8 cellular contexts compared by ENCODE assay signal in the genomic region with DNA sequence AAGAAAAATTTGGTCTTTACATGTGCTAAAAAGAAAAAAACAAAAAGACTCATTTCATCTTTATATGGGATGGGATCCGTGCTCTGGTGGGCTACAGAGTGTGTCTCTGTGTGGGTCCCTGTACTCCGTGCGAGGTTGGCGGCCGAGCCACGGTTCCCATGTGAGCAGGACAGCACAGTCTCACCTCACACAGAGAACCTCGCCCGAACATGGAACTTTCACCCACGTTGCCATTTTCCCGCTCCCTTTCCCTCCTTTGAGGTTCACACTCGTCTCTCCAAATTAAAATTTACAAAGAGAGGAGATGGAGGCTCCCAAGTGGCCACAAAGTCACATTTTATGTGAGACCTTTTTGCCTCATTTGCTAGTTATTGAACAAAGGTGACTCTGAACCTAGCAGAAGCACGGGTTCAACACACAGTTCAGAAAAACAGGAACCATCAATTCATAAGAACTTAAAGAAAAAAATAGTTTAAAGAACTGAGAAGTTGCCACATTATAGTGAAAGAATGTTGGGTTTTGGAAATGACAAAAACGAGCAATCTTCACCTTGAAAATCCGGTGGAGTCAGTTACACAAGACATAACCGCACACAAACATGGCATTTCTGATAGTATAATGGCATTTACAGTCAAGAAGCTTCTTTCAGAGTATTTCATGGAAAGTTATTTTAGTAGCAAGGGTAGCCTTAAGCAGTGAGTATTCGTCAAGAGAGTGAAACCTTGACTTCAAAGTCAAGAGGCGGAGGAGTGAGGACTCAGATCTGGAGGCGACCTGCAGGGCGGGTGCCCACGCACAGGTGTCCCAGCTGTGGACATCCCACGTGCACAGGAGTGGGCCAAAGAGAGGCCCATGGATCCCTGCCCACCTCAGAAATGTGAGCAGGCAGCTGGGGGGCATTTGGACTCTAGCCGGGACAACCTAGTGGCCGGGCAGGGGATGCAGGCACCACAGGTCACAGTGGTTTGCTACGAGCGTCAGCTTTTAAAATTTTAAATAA.
DNase-seq lines count a peak whose midpoint lies in the region; ATAC-seq and TF ChIP-seq lines count a peak whose summit lies in the region.
"Not testable (repeated sequence)": the region's sequence is repeated elsewhere in the genome, so short reads cannot be mapped to it uniquely, and the experiment has no call there.

No MANE protein-coding gene starts in this region.

- H3K9me3 Mint-ChIP-seq in CD4-positive, CD25-positive, alpha-beta regulatory T cell; activated T-cell treated with anti-CD3 and anti-CD28 coated beads, Interleukin-2, amount 50 U/mL, for 24 hours; dendritic cell treated with granulocyte-macrophage colony-stimulating factor and Interleukin-4, amounts not matched to agents 40 ng/mL and 50 ng/mL, for 4 days: not testable (repeated sequence)

- peak overlapping the region; percentile 70 for H3K9ac ChIP-seq in OCI-LY3 (ENCODE audit: low read length)

- peak; percentile 40 to 46 for ATAC-seq in CD4-positive, CD25-positive, alpha-beta regulatory T cell (ENCODE audit: low read depth in 2 of 2)
- ATAC-seq in GM18517 (IDR thresholded peaks at IDR 0.05; ENCODE audit: unreplicated experiment): peak; percentile 64
- peak; percentile 43 for ATAC-seq in GM21526 (IDR thresholded peaks at IDR 0.05; ENCODE audit: low FRiP score, unreplicated experiment)
- peak; percentile 36 for ATAC-seq in HG03039 (IDR thresholded peaks at IDR 0.05; ENCODE audit: unreplicated experiment)

- H3K27ac ChIP-seq in CD4-positive, CD25-positive, alpha-beta regulatory T cell (ENCODE audit: insufficient read depth, low read length, poor library complexity, severe bottlenecking): peak overlapping the region; percentile 76
- H3K27ac ChIP-seq in OCI-LY3 (ENCODE audit: low read length): peak overlapping the region; percentile 91

- H3K4me3 Mint-ChIP-seq in CD4-positive, CD25-positive, alpha-beta regulatory T cell: peak overlapping the region; percentile 82 to 95 (median 86)
- H3K4me3 Mint-ChIP-seq in activated T-cell treated with anti-CD3 and anti-CD28 coated beads, Interleukin-2, amount 50 U/mL, for 24 hours: peak overlapping the region; percentile 77
- peak overlapping the region; percentile 57 for H3K4me3 Mint-ChIP-seq in dendritic cell treated with granulocyte-macrophage colony-stimulating factor and Interleukin-4, amounts not matched to agents 40 ng/mL and 50 ng/mL, for 4 days

- not testable (repeated sequence) for H3K9me3 ChIP-seq in CD4-positive, CD25-positive, alpha-beta regulatory T cell (ENCODE audit: control insufficient read depth in 2 of 2, low read length in 2 of 2); OCI-LY3 (ENCODE audit: insufficient read depth, low read length)

- peaks cover 30% of the 10 kb centered on the region for H3K4me1 ChIP-seq in CD4-positive, CD25-positive, alpha-beta regulatory T cell (ENCODE audit: control insufficient read depth, insufficient read depth, low read length, poor library complexity, severe bottlenecking)
- H3K4me1 ChIP-seq in OCI-LY3 (ENCODE audit: low read length): peaks cover 74% of the 10 kb centered on the region

- peaks cover 17% of the 10 kb centered on the region for H3K79me2 ChIP-seq in OCI-LY3 (ENCODE audit: low read length)

- peak overlapping the region; percentile 88 for H3K4me2 ChIP-seq in OCI-LY3 (ENCODE audit: low read length)

- not testable (repeated sequence) for H2AFZ ChIP-seq in OCI-LY3 (ENCODE audit: low read depth, low read length)

- peak overlapping the region; percentile 91 to 97 (median 92) for H3K27ac Mint-ChIP-seq in CD4-positive, CD25-positive, alpha-beta regulatory T cell
- peak overlapping the region; percentile 94 for H3K27ac Mint-ChIP-seq in activated T-cell treated with anti-CD3 and anti-CD28 coated beads, Interleukin-2, amount 50 U/mL, for 24 hours
- H3K27ac Mint-ChIP-seq in dendritic cell treated with granulocyte-macrophage colony-stimulating factor and Interleukin-4, amounts not matched to agents 40 ng/mL and 50 ng/mL, for 4 days: peak overlapping the region; percentile 84

- not testable (repeated sequence) for H3K36me3 Mint-ChIP-seq in CD4-positive, CD25-positive, alpha-beta regulatory T cell; activated T-cell treated with anti-CD3 and anti-CD28 coated beads, Interleukin-2, amount 50 U/mL, for 24 hours (ENCODE audit: low read depth); dendritic cell treated with granulocyte-macrophage colony-stimulating factor and Interleukin-4, amounts not matched to agents 40 ng/mL and 50 ng/mL, for 4 days (ENCODE audit: low read depth)

- peaks cover 5 to 44% (median 17%) of the 10 kb centered on the region in 4 donors for H3K4me1 Mint-ChIP-seq in CD4-positive, CD25-positive, alpha-beta regulatory T cell
- H3K4me1 Mint-ChIP-seq in activated T-cell treated with anti-CD3 and anti-CD28 coated beads, Interleukin-2, amount 50 U/mL, for 24 hours (ENCODE audit: low read depth): peaks cover 17% of the 10 kb centered on the region
- H3K4me1 Mint-ChIP-seq in dendritic cell treated with granulocyte-macrophage colony-stimulating factor and Interleukin-4, amounts not matched to agents 40 ng/mL and 50 ng/mL, for 4 days (ENCODE audit: low read depth): peaks cover 31% of the 10 kb centered on the region

- intact Hi-C loops in dendritic cell treated with granulocyte-macrophage colony-stimulating factor and Interleukin-4, amounts not matched to agents 40 ng/mL and 50 ng/mL, for 4 days (cut with micrococcal nuclease): not testable (repeated sequence)

- H4K20me1 ChIP-seq in OCI-LY3 (ENCODE audit: insufficient read depth, low read length): not testable (repeated sequence)

- H3K4me3 ChIP-seq in CD4-positive, CD25-positive, alpha-beta regulatory T cell (ENCODE audit: low read depth, low read length): peak overlapping the region; percentile 59
- H3K4me3 ChIP-seq in OCI-LY3 (ENCODE audit: low read length): peak overlapping the region; percentile 63

- H3K36me3 ChIP-seq in CD4-positive, CD25-positive, alpha-beta regulatory T cell (ENCODE audit: control insufficient read depth, insufficient read depth, low read length); OCI-LY3 (replicated peaks; ENCODE audit: low read depth, low read length): not testable (repeated sequence)

- H3K27me3 ChIP-seq in CD4-positive, CD25-positive, alpha-beta regulatory T cell (ENCODE audit: control insufficient read depth, insufficient read depth, low read length); OCI-LY3 (ENCODE audit: low read depth, low read length): not testable (repeated sequence)

- DNase-seq in CD4-positive, CD25-positive, alpha-beta regulatory T cell: peak in 1 of 3 donors; percentile 77
- DNase-seq in activated T-cell treated with anti-CD3 and anti-CD28 coated beads, Interleukin-2, amount 50 U/mL, for 24 hours: peak; percentile 52
- DNase-seq in stimulated activated CD4-positive, alpha-beta T cell treated with anti-CD3 and anti-CD28 coated beads, Interleukin-12 subunit alpha, Interleukin-12 subunit beta, amount 100 ng/mL, for 48 hours (ENCODE audit: low read depth in 2 of 3, low spot score in 1 of 3): peak; percentile 2 to 58 (median 50)

- H3K27me3 Mint-ChIP-seq in CD4-positive, CD25-positive, alpha-beta regulatory T cell; activated T-cell treated with anti-CD3 and anti-CD28 coated beads, Interleukin-2, amount 50 U/mL, for 24 hours; dendritic cell treated with granulocyte-macrophage colony-stimulating factor and Interleukin-4, amounts not matched to agents 40 ng/mL and 50 ng/mL, for 4 days: not testable (repeated sequence)

- not testable (repeated sequence) for TF ChIP-seq CTCF in OCI-LY3 (IDR thresholded peaks at IDR 0.05; ENCODE audit: low read depth, low read length)
